ENCODE assay signal across 16 cellular contexts in the genomic region with DNA sequence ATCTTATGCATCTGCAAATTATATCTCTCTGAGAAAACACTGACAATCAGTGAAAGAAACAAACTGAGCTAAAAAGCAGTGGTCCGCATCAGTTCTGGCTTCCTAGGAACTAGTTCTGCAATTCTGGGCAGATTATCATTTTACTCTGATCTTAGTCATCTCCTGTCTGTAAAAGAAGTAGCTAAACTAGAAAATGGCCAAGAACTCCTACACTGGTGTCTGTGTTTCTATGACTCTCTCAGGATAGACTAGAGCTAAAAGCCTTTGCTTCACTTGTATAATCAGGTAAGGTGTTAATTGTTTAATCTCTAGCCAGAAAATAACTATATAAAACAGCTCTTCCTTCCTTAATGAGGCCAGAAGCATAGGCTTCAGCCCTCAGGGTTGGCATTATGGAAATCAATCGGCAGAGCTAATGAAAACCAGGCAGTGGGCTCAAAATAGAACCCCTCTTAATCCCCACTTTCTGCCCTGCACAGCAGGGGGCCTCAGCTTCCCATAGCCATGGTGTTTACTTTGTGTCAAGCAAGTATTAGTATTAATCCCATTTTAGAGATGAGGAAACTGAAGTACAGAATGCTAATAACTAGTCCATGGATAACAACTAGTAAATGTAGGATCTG.
DNase-seq lines count a peak whose midpoint lies in the region; ATAC-seq and TF ChIP-seq lines count a peak whose summit lies in the region.
"Had no signal": no experiment of that assay in that cellular context is flagged by ENCODE, and none has a peak within 500 bp of the region (broad histone marks: within the 10 kb centered on the region; RNA-seq: fewer than 3 reads in every experiment).

No MANE protein-coding gene starts in this region.

- H3K27me3 ChIP-seq in right atrium auricular region, result no peaks in the 10 kb centered on the region
- H3K27me3 ChIP-seq in OCI-LY3 (ENCODE audit: low read depth, low read length), result peaks cover 16% of the 10 kb centered on the region

- peak; percentile 79 for ATAC-seq in Right ventricle myocardium superior (ENCODE audit: poor library complexity)
- no peak for ATAC-seq in HG02678 (IDR thresholded peaks at IDR 0.05; ENCODE audit: unreplicated experiment)

- H3K4me2 ChIP-seq in OCI-LY3 (ENCODE audit: low read length), result no peak overlapping the region
- H3K4me2 ChIP-seq: GM23338 had no signal

- H3K27ac ChIP-seq in right atrium auricular region, result no peak overlapping the region
- no peak overlapping the region for H3K27ac ChIP-seq in OCI-LY3 (ENCODE audit: low read length)
- H3K27ac ChIP-seq: skin epidermis, thoracic aorta had no signal

- intact Hi-C loops in Right ventricle myocardium superior (cut with DNase I), result loop anchor here (5.0 to 10.0 kb wide), 3 partner anchors 202 to 610 kb away; no protein-coding TSS in a partner anchor

- H3K9me3 ChIP-seq in right atrium auricular region (peaks cover 0 to 5% of the 10 kb centered on the region in 2 donors), OCI-LY3 (ENCODE audit: insufficient read depth, low read length) (no peaks in the 10 kb centered on the region)
- H3K9me3 ChIP-seq: thoracic aorta had no signal

- no peaks in the 10 kb centered on the region for H3K36me3 Mint-ChIP-seq in glutamatergic neuron (ENCODE audit: unreplicated experiment)
- H3K36me3 Mint-ChIP-seq in T-helper 2 cell treated with Interferon-gamma antibody and Interleukin-4, amounts not matched to agents 5 μg/mL and 100 μg/mL, for 36 hours (ENCODE audit: low read depth), result no peaks in the 10 kb centered on the region

- no peaks in the 10 kb centered on the region for H3K36me3 ChIP-seq in right atrium auricular region
- H3K36me3 ChIP-seq in OCI-LY3 (replicated peaks; ENCODE audit: low read depth, low read length), result no peaks in the 10 kb centered on the region
- H3K36me3 ChIP-seq: thoracic aorta had no signal

- H3K9me3 Mint-ChIP-seq in glutamatergic neuron (ENCODE audit: unreplicated experiment), result peaks cover 4% of the 10 kb centered on the region
- H3K9me3 Mint-ChIP-seq in T-helper 2 cell treated with Interferon-gamma antibody and Interleukin-4, amounts not matched to agents 5 μg/mL and 100 μg/mL, for 36 hours, result no peaks in the 10 kb centered on the region
- H3K9me3 Mint-ChIP-seq: GM23338 had no signal

- H3K79me2 ChIP-seq in OCI-LY3 (ENCODE audit: low read length), result no peaks in the 10 kb centered on the region

- H3K4me1 Mint-ChIP-seq in glutamatergic neuron (ENCODE audit: low read depth, unreplicated experiment), result peaks cover 16% of the 10 kb centered on the region
- no peaks in the 10 kb centered on the region for H3K4me1 Mint-ChIP-seq in T-helper 2 cell treated with Interferon-gamma antibody and Interleukin-4, amounts not matched to agents 5 μg/mL and 100 μg/mL, for 36 hours (ENCODE audit: low read depth)
- H3K4me1 Mint-ChIP-seq: GM23338 had no signal

- TF ChIP-seq CTCF in right atrium auricular region (IDR thresholded peaks at IDR 0.05) (peak in 1 of 2 donors; percentile 47), OCI-LY3 (IDR thresholded peaks at IDR 0.05; ENCODE audit: low read depth, low read length) (peak; percentile 51), glutamatergic neuron (IDR thresholded peaks at IDR 0.05; ENCODE audit: partially characterized antibody, unreplicated experiment) (no peak)

- no peak overlapping the region for H3K27ac Mint-ChIP-seq in glutamatergic neuron (ENCODE audit: unreplicated experiment)
- H3K27ac Mint-ChIP-seq in T-helper 2 cell treated with Interferon-gamma antibody and Interleukin-4, amounts not matched to agents 5 μg/mL and 100 μg/mL, for 36 hours, result no peak overlapping the region
- H3K27ac Mint-ChIP-seq: GM23338 had no signal

- no peak overlapping the region for H3K9ac ChIP-seq in OCI-LY3 (ENCODE audit: low read length)

- H3K4me3 ChIP-seq in right atrium auricular region (no peak overlapping the region), OCI-LY3 (ENCODE audit: low read length) (no peak overlapping the region)
- H3K4me3 ChIP-seq: GM23338, skin epidermis, thoracic aorta had no signal

- DNase-seq in Right ventricle myocardium superior (no peak), right atrium auricular region (ENCODE audit: low spot score) (no peak), glutamatergic neuron (peak; percentile 25), SIG-M5 treated with dmso at 0.1 percent for 504 hours (lab: John Stamatoyannopoulos, UW; ENCODE audit: unreplicated experiment) (no peak), nucleus accumbens (lab: John Stamatoyannopoulos, UW) (no peak)
- DNase-seq in T-helper 2 cell treated with Interferon-gamma antibody and Interleukin-4, amounts not matched to agents 5 μg/mL and 100 μg/mL, for 36 hours (ENCODE audit: low spot score), result no peak
- DNase-seq: activated CD4-positive, alpha-beta T cell treated with anti-CD3 and anti-CD28 coated beads, Interleukin-2, amount 50 U/mL, for 1 hour; activated naive CD4-positive, alpha-beta T cell; effector memory CD4-positive, alpha-beta T cell; GDM1; stimulated activated CD4-positive, alpha-beta T cell treated with anti-CD3 and anti-CD28 coated beads, Interleukin-4, amount 100 ng/mL, for 24 hours had no signal

- no peak overlapping the region for H2AFZ ChIP-seq in OCI-LY3 (ENCODE audit: low read depth, low read length)
- H2AFZ ChIP-seq: GM23338 had no signal

- H3K27me3 Mint-ChIP-seq in glutamatergic neuron (ENCODE audit: unreplicated experiment), result no peaks in the 10 kb centered on the region
- H3K27me3 Mint-ChIP-seq in T-helper 2 cell treated with Interferon-gamma antibody and Interleukin-4, amounts not matched to agents 5 μg/mL and 100 μg/mL, for 36 hours (ENCODE audit: low read depth), result no peaks in the 10 kb centered on the region

- H3K4me1 ChIP-seq in right atrium auricular region, result peaks cover 0 to 8% of the 10 kb centered on the region in 2 donors
- no peaks in the 10 kb centered on the region for H3K4me1 ChIP-seq in OCI-LY3 (ENCODE audit: low read length)

- H3K4me3 Mint-ChIP-seq in glutamatergic neuron (ENCODE audit: unreplicated experiment), result no peak overlapping the region
- H3K4me3 Mint-ChIP-seq in T-helper 2 cell treated with Interferon-gamma antibody and Interleukin-4, amounts not matched to agents 5 μg/mL and 100 μg/mL, for 36 hours, result no peak overlapping the region
- H3K4me3 Mint-ChIP-seq: GM23338 had no signal

- H4K20me1 ChIP-seq in OCI-LY3 (ENCODE audit: insufficient read depth, low read length), result no peaks in the 10 kb centered on the region
